In the genomic region with DNA sequence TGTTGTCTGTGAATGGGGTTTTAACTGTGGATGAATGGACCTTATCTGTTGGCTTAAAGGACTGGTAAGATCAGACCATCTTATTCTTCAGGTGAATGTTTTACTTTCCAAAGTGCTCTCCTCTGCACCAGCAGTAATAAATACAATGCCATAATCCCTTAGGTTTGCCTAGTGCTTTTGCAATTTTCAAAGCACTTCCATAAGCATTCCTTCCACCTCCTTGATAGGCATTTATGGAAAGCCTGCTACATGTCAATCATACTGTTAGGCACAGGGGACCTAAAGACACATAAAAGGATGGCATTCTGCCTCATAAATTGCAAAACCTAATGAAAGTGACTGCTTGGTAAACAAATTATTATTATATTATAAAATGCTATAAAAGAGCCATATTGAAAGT, we compare ENCODE assay signal across 26 cellular contexts. TPM values are rescaled to one million over a fixed set of nuclear protein-coding genes. Genes with fewer than 3 reads are reported as not detected.
DNase-seq lines count a peak whose midpoint lies in the region; ATAC-seq and TF ChIP-seq lines count a peak whose summit lies in the region.
"Had no signal": no experiment of that assay in that cellular context is flagged by ENCODE, and none has a peak within 500 bp of the region (broad histone marks: within the 10 kb centered on the region; RNA-seq: fewer than 3 reads in every experiment).

No MANE protein-coding gene starts in this region.

- no peaks in the 10 kb centered on the region for H3K27me3 Mint-ChIP-seq in CD4-positive, CD25-positive, alpha-beta regulatory T cell
- H3K27me3 Mint-ChIP-seq in activated CD4-positive, alpha-beta memory T cell treated with anti-CD3 and anti-CD28 coated beads, Interleukin-2, amount 10 ng/mL, durations not matched to agents 7 days and 5 days: no peaks in the 10 kb centered on the region
- H3K27me3 Mint-ChIP-seq in central memory CD8-positive, alpha-beta T cell: no peaks in the 10 kb centered on the region
- H3K27me3 Mint-ChIP-seq: dendritic cell treated with granulocyte-macrophage colony-stimulating factor and Interleukin-4, amounts not matched to agents 40 ng/mL and 50 ng/mL, for 4 days had no signal

- peaks cover 68% of the 10 kb centered on the region for H4K20me1 ChIP-seq in BLaER1

- H3K4me2 ChIP-seq in BLaER1: peak overlapping the region; percentile 91

- H3K36me3 ChIP-seq in BLaER1 (peaks cover 67% of the 10 kb centered on the region), testis (ENCODE audit: low read depth, missing control alignments) (no peaks in the 10 kb centered on the region)
- H3K36me3 ChIP-seq in CD4-positive, CD25-positive, alpha-beta regulatory T cell (ENCODE audit: control insufficient read depth, insufficient read depth, low read length): peaks cover 68% of the 10 kb centered on the region
- H3K36me3 ChIP-seq: ascending aorta, esophagus squamous epithelium, right atrium auricular region, SJCRH30, suprapubic skin had no signal

- TF ChIP-seq POLR2A in erythroblast (IDR thresholded peaks at IDR 0.05; ENCODE audit: low read length) (no peak), testis (IDR thresholded peaks at IDR 0.05) (no peak)

- H3K9ac ChIP-seq in BLaER1: peak overlapping the region; percentile 9
- H3K9ac ChIP-seq: parathyroid adenoma had no signal

- peak overlapping the region; percentile 14 to 43 (median 27) for H3K27ac Mint-ChIP-seq in CD4-positive, CD25-positive, alpha-beta regulatory T cell
- H3K27ac Mint-ChIP-seq in activated CD4-positive, alpha-beta memory T cell treated with anti-CD3 and anti-CD28 coated beads, Interleukin-2, amount 10 ng/mL, durations not matched to agents 7 days and 5 days: peak overlapping the region; percentile 40
- H3K27ac Mint-ChIP-seq in central memory CD8-positive, alpha-beta T cell (ENCODE audit: low read depth): peak overlapping the region; percentile 85
- H3K27ac Mint-ChIP-seq: dendritic cell treated with granulocyte-macrophage colony-stimulating factor and Interleukin-4, amounts not matched to agents 40 ng/mL and 50 ng/mL, for 4 days had no signal

- DNase-seq in CD4-positive, CD25-positive, alpha-beta regulatory T cell: no peak
- DNase-seq in activated CD4-positive, alpha-beta memory T cell treated with anti-CD3 and anti-CD28 coated beads, Interleukin-2, amount 10 ng/mL, durations not matched to agents 7 days and 5 days: no peak
- no peak for DNase-seq in central memory CD8-positive, alpha-beta T cell (ENCODE audit: low spot score in 2 of 2)
- DNase-seq in erythroblast (lab: John Stamatoyannopoulos, UW) (no peak), testis (no peak)
- DNase-seq: activated CD8-positive, alpha-beta memory T cell treated with anti-CD3 and anti-CD28 coated beads, Interleukin-2, amount 50 U/mL, for 4 hours; activated gamma-delta T cell; esophagus squamous epithelium; foreskin melanocyte; GDM1; Karpas-422; left cardiac atrium; NCI-H1436; NCI-H2081 treated with DMSO at 0.1 percent for 48 hours; NCI-H226; SJCRH30; stimulated activated CD4-positive, alpha-beta T cell treated with anti-CD3 and anti-CD28 coated beads, Interleukin-2, amount 100 ng/mL, for 24 hours; T-helper 1 cell had no signal

- peaks cover 100% of the 10 kb centered on the region for H3K4me1 ChIP-seq in BLaER1
- H3K4me1 ChIP-seq in CD4-positive, CD25-positive, alpha-beta regulatory T cell (ENCODE audit: control insufficient read depth, insufficient read depth, low read length, poor library complexity, severe bottlenecking): peaks cover 3% of the 10 kb centered on the region
- no peaks in the 10 kb centered on the region for H3K4me1 ChIP-seq in testis
- H3K4me1 ChIP-seq: ascending aorta, parathyroid adenoma, right atrium auricular region, SJCRH30 had no signal

- H3K9me3 ChIP-seq in BLaER1 (no peaks in the 10 kb centered on the region), testis (no peaks in the 10 kb centered on the region)
- no peaks in the 10 kb centered on the region for H3K9me3 ChIP-seq in CD4-positive, CD25-positive, alpha-beta regulatory T cell (ENCODE audit: control insufficient read depth in 2 of 2, low read length in 2 of 2)
- H3K9me3 ChIP-seq: ascending aorta, esophagus squamous epithelium, right atrium auricular region, SJCRH30, suprapubic skin had no signal

- no peak for TF ChIP-seq CTCF in testis (IDR thresholded peaks at IDR 0.05)

- peaks cover 33 to 89% (median 53%) of the 10 kb centered on the region in 4 donors for H3K4me1 Mint-ChIP-seq in CD4-positive, CD25-positive, alpha-beta regulatory T cell
- H3K4me1 Mint-ChIP-seq in activated CD4-positive, alpha-beta memory T cell treated with anti-CD3 and anti-CD28 coated beads, Interleukin-2, amount 10 ng/mL, durations not matched to agents 7 days and 5 days: peaks cover 72% of the 10 kb centered on the region
- H3K4me1 Mint-ChIP-seq in central memory CD8-positive, alpha-beta T cell: peaks cover 79% of the 10 kb centered on the region
- H3K4me1 Mint-ChIP-seq: neural crest cell had no signal

- no peaks in the 10 kb centered on the region for H3K27me3 ChIP-seq in BLaER1
- H3K27me3 ChIP-seq in CD4-positive, CD25-positive, alpha-beta regulatory T cell (ENCODE audit: control insufficient read depth, insufficient read depth, low read length): no peaks in the 10 kb centered on the region
- no peaks in the 10 kb centered on the region for H3K27me3 ChIP-seq in testis
- H3K27me3 ChIP-seq: ascending aorta, esophagus squamous epithelium, right atrium auricular region, SJCRH30, suprapubic skin had no signal

- peak overlapping the region in 1 of 4 donors; percentile 7 for H3K4me3 Mint-ChIP-seq in CD4-positive, CD25-positive, alpha-beta regulatory T cell
- H3K4me3 Mint-ChIP-seq in activated CD4-positive, alpha-beta memory T cell treated with anti-CD3 and anti-CD28 coated beads, Interleukin-2, amount 10 ng/mL, durations not matched to agents 7 days and 5 days: no peak overlapping the region
- peak overlapping the region; percentile 46 for H3K4me3 Mint-ChIP-seq in central memory CD8-positive, alpha-beta T cell
- H3K4me3 Mint-ChIP-seq: dendritic cell treated with granulocyte-macrophage colony-stimulating factor and Interleukin-4, amounts not matched to agents 40 ng/mL and 50 ng/mL, for 4 days; neural crest cell had no signal

- H3K27ac ChIP-seq in BLaER1 (peak overlapping the region; percentile 24; the same call in 1 of the 2 replicates), testis (no peak overlapping the region)
- H3K27ac ChIP-seq in CD4-positive, CD25-positive, alpha-beta regulatory T cell (ENCODE audit: insufficient read depth, low read length, poor library complexity, severe bottlenecking): peak overlapping the region; percentile 37
- H3K27ac ChIP-seq: ascending aorta, esophagus squamous epithelium, parathyroid adenoma, right atrium auricular region, SJCRH30, suprapubic skin had no signal

- no peak for ATAC-seq in CD4-positive, CD25-positive, alpha-beta regulatory T cell (ENCODE audit: low read depth in 2 of 2)
- no peak for ATAC-seq in central memory CD8-positive, alpha-beta T cell (replicated peaks; ENCODE audit: extremely low read depth, poor library complexity, severe bottlenecking)
- no peak for ATAC-seq in HG02852 (IDR thresholded peaks at IDR 0.05; ENCODE audit: unreplicated experiment)
- ATAC-seq: left cardiac atrium had no signal

- H3K9me3 Mint-ChIP-seq in CD4-positive, CD25-positive, alpha-beta regulatory T cell: peaks cover 0 to 4% (median 0%) of the 10 kb centered on the region in 7 donors
- H3K9me3 Mint-ChIP-seq in activated CD4-positive, alpha-beta memory T cell treated with anti-CD3 and anti-CD28 coated beads, Interleukin-2, amount 10 ng/mL, durations not matched to agents 7 days and 5 days: no peaks in the 10 kb centered on the region
- peaks cover 17% of the 10 kb centered on the region for H3K9me3 Mint-ChIP-seq in central memory CD8-positive, alpha-beta T cell

- H3K4me3 ChIP-seq in BLaER1 (no peak overlapping the region), testis (no peak overlapping the region)
- H3K4me3 ChIP-seq in CD4-positive, CD25-positive, alpha-beta regulatory T cell (ENCODE audit: low read depth, low read length): no peak overlapping the region
- H3K4me3 ChIP-seq: ascending aorta, esophagus squamous epithelium, right atrium auricular region, SJCRH30, suprapubic skin had no signal

- H3K36me3 Mint-ChIP-seq in CD4-positive, CD25-positive, alpha-beta regulatory T cell: peaks cover 80% of the 10 kb centered on the region
- H3K36me3 Mint-ChIP-seq in activated CD4-positive, alpha-beta memory T cell treated with anti-CD3 and anti-CD28 coated beads, Interleukin-2, amount 10 ng/mL, durations not matched to agents 7 days and 5 days (ENCODE audit: low read depth): peaks cover 82% of the 10 kb centered on the region
- H3K36me3 Mint-ChIP-seq in central memory CD8-positive, alpha-beta T cell (ENCODE audit: insufficient read depth): peaks cover 53% of the 10 kb centered on the region

- POLR2A ChIA-PET in activated CD4-positive, alpha-beta memory T cell treated with anti-CD3 and anti-CD28 coated beads, Interleukin-2, amount 10 ng/mL, durations not matched to agents 7 days and 5 days (lab: Charles Lee): no interaction called here

- CTCF ChIA-PET in activated CD4-positive, alpha-beta memory T cell treated with anti-CD3 and anti-CD28 coated beads, Interleukin-2, amount 10 ng/mL, durations not matched to agents 7 days and 5 days (lab: Charles Lee): no interaction called here

- intact Hi-C loops in testis (cut with DNase I; ENCODE audit: low total_unique reads): no loop called here

RNA-seq across cellular contexts. Expression of a gene that starts 21.4 kb away (rescaled TPM):
- 394 TPM for total RNA-seq in CD4-positive, CD25-positive, alpha-beta regulatory T cell
- polyA plus RNA-seq in CD4-positive, CD25-positive, alpha-beta regulatory T cell: 100 to 1,000 TPM; 110 to 311 (median 212) TPM
- total RNA-seq in activated CD4-positive, alpha-beta memory T cell treated with anti-CD3 and anti-CD28 coated beads, Interleukin-2, amount 10 ng/mL, durations not matched to agents 7 days and 5 days: 100 to 1,000 TPM; 271 to 273 TPM
- 10 to 100 TPM in 1 of 2 donors, 1 to 10 TPM in 1; 7.6 to 17.5 TPM for total RNA-seq in testis
- 12.1 TPM for polyA plus RNA-seq in testis (ENCODE audit: insufficient read depth, low read depth, low replicate concordance)
- total RNA-seq: neural crest cell had no signal

Comparison
In these comparisons a context has a peak if more than half of its experiments do, and no peak if none do; other contexts are left out.
1. H3K27ac ChIP-seq: peak in BLaER1 (single experiment) and CD4-positive, CD25-positive, alpha-beta regulatory T cell (single experiment); none in testis (0 of 2).
2. H3K27ac Mint-ChIP-seq: peak in every context shown above with its lines; median percentile 85 in central memory CD8-positive, alpha-beta T cell; 40 in activated CD4-positive, alpha-beta memory T cell treated with anti-CD3 and anti-CD28 coated beads, Interleukin-2, amount 10 ng/mL, durations not matched to agents 7 days and 5 days; 27 in CD4-positive, CD25-positive, alpha-beta regulatory T cell.
3. RNA of a gene that starts 21.4 kb away (total RNA-seq): 394 TPM in CD4-positive, CD25-positive, alpha-beta regulatory T cell (single experiment) and 271 to 273 TPM in activated CD4-positive, alpha-beta memory T cell treated with anti-CD3 and anti-CD28 coated beads, Interleukin-2, amount 10 ng/mL, durations not matched to agents 7 days and 5 days; 7.6 to 17.5 TPM in testis; every median in the first group is over 10 times any median in the second.